Comparison of ENCODE assay signal across 11 cellular contexts in genomic region chr6:133814797-133815196, GRCh38.
DNase-seq lines count a peak whose midpoint lies in the region; ATAC-seq and TF ChIP-seq lines count a peak whose summit lies in the region.
"Had no signal": no experiment of that assay in that cellular context is flagged by ENCODE, and none has a peak within 500 bp of the region (broad histone marks: within the 10 kb centered on the region; RNA-seq: fewer than 3 reads in every experiment).

No MANE protein-coding gene starts in this region.

- no peak for ATAC-seq in SK-N-SH treated with all-trans-retinoic acid at 6 μM for 48 hours
- ATAC-seq: naive thymus-derived CD4-positive, alpha-beta T cell had no signal

- no peaks in the 10 kb centered on the region for H3K36me3 ChIP-seq in brain microvascular endothelial cell (replicated peaks)

- no peak for TF ChIP-seq RAD21 in Ishikawa (IDR thresholded peaks at IDR 0.05; ENCODE audit: low read depth)

- H3K27ac ChIP-seq in brain microvascular endothelial cell = no peak overlapping the region

- no peaks in the 10 kb centered on the region for H3K27me3 ChIP-seq in brain microvascular endothelial cell (replicated peaks)

- in situ Hi-C loops in brain microvascular endothelial cell (cut with HindIII; ENCODE audit: low pct_ligation_motif_present, low sequenced_read_pairs) = no loop called here

- no peak for TF ChIP-seq CTCF in brain microvascular endothelial cell (IDR thresholded peaks at IDR 0.05; ENCODE audit: low read depth, low read length, missing control alignments)

- DNase-seq in EL (peak; percentile 75), brain microvascular endothelial cell (peak; percentile 61), myocyte (ENCODE audit: low read depth) (peak; percentile 31), mucosa of gallbladder (ENCODE audit: low spot score) (no peak), COLO829 (ENCODE audit: low spot score) (no peak), NCI-H1092 treated with DMSO at 0.1 percent for 48 hours (lab: John Stamatoyannopoulos, UW) (no peak)
- DNase-seq: activated gamma-delta T cell; naive thymus-derived CD4-positive, alpha-beta T cell; NCI-H1694 treated with DMSO at 0.1 percent for 48 hours had no signal

- no peak for TF ChIP-seq EP300 in Ishikawa (IDR thresholded peaks at IDR 0.05; ENCODE audit: borderline replicate concordance)

- no peak overlapping the region for H3K4me3 ChIP-seq in brain microvascular endothelial cell (ENCODE audit: low read depth, low read length)

TF ChIP-seq in Ishikawa, 13 proteins besides CTCF, POLR2A, EP300 and RAD21:
- peak; percentile 25; the same call in 1 of the 2 replicates for TF ChIP-seq TCF12 (IDR thresholded peaks at IDR 0.05; ENCODE audit: low read depth)
- no peak for TF ChIP-seq REST (IDR thresholded peaks at IDR 0.05; ENCODE audit: low read depth)
- no peak for TF ChIP-seq EGR1 (IDR thresholded peaks at IDR 0.05)
- TF ChIP-seq CEBPB (IDR thresholded peaks at IDR 0.05) = peak; percentile 66
TF ChIP-seq in Ishikawa: peak in this region for 2.

TF ChIP-seq in SK-N-SH treated with all-trans-retinoic acid at 6 μM for 48 hours, 23 proteins besides CTCF, POLR2A, EP300 and RAD21:
- TF ChIP-seq ZC3H10 (CRISPR knock-in tag; IDR thresholded peaks at IDR 0.05) = no peak
- TF ChIP-seq GLIS3 (CRISPR knock-in tag; IDR thresholded peaks at IDR 0.05) = no peak
- TF ChIP-seq CREB5 (CRISPR knock-in tag; IDR thresholded peaks at IDR 0.05; ENCODE audit: low read depth) = no peak
- TF ChIP-seq OSR1 (CRISPR knock-in tag; IDR thresholded peaks at IDR 0.05) = no peak
- TF ChIP-seq RARB (CRISPR knock-in tag; IDR thresholded peaks at IDR 0.05) = no peak
- TF ChIP-seq POU6F1 (CRISPR knock-in tag; IDR thresholded peaks at IDR 0.05; ENCODE audit: borderline replicate concordance, low read depth) = no peak
TF ChIP-seq in SK-N-SH treated with all-trans-retinoic acid at 6 μM for 48 hours: peak in this region for 0.

Comparison
In these comparisons a context has a peak if more than half of its experiments do, and no peak if none do; other contexts are left out.
1. DNase-seq: peak in EL (single experiment), brain microvascular endothelial cell (single experiment) and myocyte (single experiment); none in mucosa of gallbladder (single experiment), COLO829 (single experiment) and NCI-H1092 treated with DMSO at 0.1 percent for 48 hours (single experiment).